ENCODE assay signal across 8 cellular contexts in the genomic region with DNA sequence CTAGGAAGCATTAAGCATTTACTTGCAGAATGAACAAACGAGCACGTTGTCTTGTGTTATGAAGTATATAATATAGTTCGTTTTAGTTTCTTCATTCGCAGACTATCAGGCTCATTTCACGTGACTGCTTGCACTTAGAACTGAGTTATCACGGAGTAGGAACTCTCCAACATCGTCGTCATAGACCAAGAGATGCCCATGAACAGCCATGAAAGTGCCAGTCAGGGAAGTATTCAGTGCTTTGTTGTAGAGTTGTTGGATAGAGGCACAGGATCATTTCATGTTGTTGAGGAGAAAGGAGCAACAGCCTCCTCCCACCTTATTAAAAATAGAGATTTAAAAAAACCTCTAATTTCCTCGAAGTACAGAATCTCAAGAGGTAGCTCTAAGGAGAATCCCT. TPM values are rescaled to one million over a fixed set of nuclear protein-coding genes. Genes with fewer than 3 reads are reported as not detected.
DNase-seq lines count a peak whose midpoint lies in the region; ATAC-seq, FAIRE-seq and TF ChIP-seq lines count a peak whose summit lies in the region.

No MANE protein-coding gene starts in this region.

- no peak for TF ChIP-seq CTCF in activated CD8-positive, alpha-beta T cell treated with anti-CD3 and anti-CD28 coated beads for 36 hours (IDR thresholded peaks at IDR 0.05)
- TF ChIP-seq CTCF in keratinocyte (optimal IDR thresholded peaks at IDR 0.05 in 1 of 3, IDR thresholded peaks at IDR 0.05 in 1 of 3, conservative IDR thresholded peaks at IDR 0.05 in 1 of 3; ENCODE audit: extremely low read depth in 1 of 3, insufficient read depth in 2 of 3, low read length in 3 of 3): no peak
- TF ChIP-seq CTCF in tibial artery (IDR thresholded peaks at IDR 0.05): no peak

- H3K4me3 Mint-ChIP-seq in activated T-cell treated with anti-CD3 and anti-CD28 coated beads, Interleukin-2, amount 50 U/mL, for 72 hours: peak overlapping the region; percentile 90 to 97
- peak overlapping the region; percentile 89 for H3K4me3 Mint-ChIP-seq in activated CD8-positive, alpha-beta T cell treated with anti-CD3 and anti-CD28 coated beads for 36 hours

- H3K9me3 Mint-ChIP-seq in activated T-cell treated with anti-CD3 and anti-CD28 coated beads, Interleukin-2, amount 50 U/mL, for 72 hours: no peaks in the 10 kb centered on the region
- no peaks in the 10 kb centered on the region for H3K9me3 Mint-ChIP-seq in activated CD8-positive, alpha-beta T cell treated with anti-CD3 and anti-CD28 coated beads for 36 hours

- peaks cover 25% of the 10 kb centered on the region for H3K27me3 Mint-ChIP-seq in activated T-cell treated with anti-CD3 and anti-CD28 coated beads, Interleukin-2, amount 50 U/mL, for 72 hours (ENCODE audit: low read depth)
- H3K27me3 Mint-ChIP-seq in activated CD8-positive, alpha-beta T cell treated with anti-CD3 and anti-CD28 coated beads for 36 hours: peaks cover 19% of the 10 kb centered on the region

- no peaks in the 10 kb centered on the region for H3K79me2 ChIP-seq in keratinocyte (ENCODE audit: control insufficient read depth, insufficient read depth, low read length)

- intact Hi-C loops in activated CD8-positive, alpha-beta T cell treated with anti-CD3 and anti-CD28 coated beads for 36 hours (cut with micrococcal nuclease): no loop called here
- intact Hi-C loops in tibial artery (cut with DNase I; ENCODE audit: low total_unique reads): loop anchor here (5.0 to 10.0 kb wide), 2 partner anchors 125 to 222 kb away; no protein-coding TSS in a partner anchor

- H3K4me1 ChIP-seq in keratinocyte (ENCODE audit: control insufficient read depth, extremely low read depth, insufficient read depth, low read length) (no peaks in the 10 kb centered on the region), tibial artery (peaks cover 0 to 21% (median 7%) of the 10 kb centered on the region in 4 donors)

- H3K36me3 Mint-ChIP-seq in activated T-cell treated with anti-CD3 and anti-CD28 coated beads, Interleukin-2, amount 50 U/mL, for 72 hours (ENCODE audit: insufficient read depth in 2 of 2): no peaks in the 10 kb centered on the region
- H3K36me3 Mint-ChIP-seq in activated CD8-positive, alpha-beta T cell treated with anti-CD3 and anti-CD28 coated beads for 36 hours (ENCODE audit: low read depth): no peaks in the 10 kb centered on the region

- H3K9me3 ChIP-seq in keratinocyte (ENCODE audit: control insufficient read depth, low read depth, low read length) (no peaks in the 10 kb centered on the region), tibial artery (no peaks in the 10 kb centered on the region)

- dilution Hi-C loops in keratinocyte (cut with MboI; ENCODE audit: extremely low pct_ligation_motif_present, low sequenced_read_pairs): no loop called here

- POLR2A ChIA-PET in activated CD8-positive, alpha-beta T cell treated with anti-CD3 and anti-CD28 coated beads for 36 hours (lab: Charles Lee): interaction anchor here (0.7 to 1.7 kb wide), 4 partner anchors 20 to 1069 kb away, joined by 3 to 5 read pairs (median 4); partner anchors contain the start of genes MPHOSPH8, MRPL57 and SKA3

- H4K20me1 ChIP-seq in keratinocyte (ENCODE audit: control insufficient read depth, extremely low read depth, insufficient read depth, low read length): no peaks in the 10 kb centered on the region

- CTCF ChIA-PET in activated CD8-positive, alpha-beta T cell treated with anti-CD3 and anti-CD28 coated beads for 36 hours (lab: Charles Lee): interaction anchor here (0.9 to 3.2 kb wide), 7 partner anchors 9 to 222 kb away, joined by 3 to 11 read pairs (median 8); no protein-coding TSS in a partner anchor

- FAIRE-seq in keratinocyte (lab: Jason Lieb, UNC): no peak

- no peak for DNase-seq in activated T-cell treated with anti-CD3 and anti-CD28 coated beads, Interleukin-2, amount 50 U/mL, for 72 hours
- DNase-seq in activated T-cell treated with anti-CD3 and anti-CD28 coated beads, Interleukin-2, amount 50 U/mL, for 48 hours: no peak
- no peak for DNase-seq in activated CD8-positive, alpha-beta T cell treated with anti-CD3 and anti-CD28 coated beads for 36 hours
- DNase-seq in keratinocyte (ENCODE audit: low read depth, low spot score): no peak
- no peak for DNase-seq in tibial artery
- DNase-seq in NCI-H774 (lab: John Stamatoyannopoulos, UW): no peak
- DNase-seq in NCI-H1694 (lab: John Stamatoyannopoulos, UW): no peak

- H3K36me3 ChIP-seq in keratinocyte (ENCODE audit: control insufficient read depth in 2 of 2, extremely low read depth in 1 of 2, insufficient read depth in 2 of 2, low read length in 2 of 2): no peaks in the 10 kb centered on the region
- no peaks in the 10 kb centered on the region for H3K36me3 ChIP-seq in tibial artery

- ATAC-seq in activated T-cell treated with anti-CD3 and anti-CD28 coated beads, Interleukin-2, amount 50 U/mL, for 72 hours (replicated peaks in 1 of 2): no peak
- ATAC-seq in activated CD8-positive, alpha-beta T cell treated with anti-CD3 and anti-CD28 coated beads for 36 hours: no peak
- ATAC-seq in GM18870 (IDR thresholded peaks at IDR 0.05; ENCODE audit: unreplicated experiment): no peak

- H3K27ac ChIP-seq in keratinocyte (ENCODE audit: control insufficient read depth, insufficient read depth, low read length) (no peak overlapping the region), tibial artery (peak overlapping the region in 1 of 2 donors; percentile 64)

- H3K27me3 ChIP-seq in keratinocyte (ENCODE audit: control insufficient read depth, extremely low read depth, insufficient read depth, low read length): peaks cover 7% of the 10 kb centered on the region
- no peaks in the 10 kb centered on the region for H3K27me3 ChIP-seq in tibial artery

- H3K9me1 ChIP-seq in keratinocyte (ENCODE audit: control insufficient read depth, extremely low read depth, insufficient read depth, low read length): no peaks in the 10 kb centered on the region

- no peak overlapping the region for H3K9ac ChIP-seq in keratinocyte (ENCODE audit: control insufficient read depth, extremely low read depth, insufficient read depth, low read length)

- H3K27ac Mint-ChIP-seq in activated T-cell treated with anti-CD3 and anti-CD28 coated beads, Interleukin-2, amount 50 U/mL, for 72 hours: peak overlapping the region; percentile 45
- peak overlapping the region; percentile 44 for H3K27ac Mint-ChIP-seq in activated CD8-positive, alpha-beta T cell treated with anti-CD3 and anti-CD28 coated beads for 36 hours

- H3K4me3 ChIP-seq in keratinocyte (ENCODE audit: control insufficient read depth in 2 of 3, extremely low read depth in 1 of 3, insufficient read depth in 2 of 3, low read depth in 1 of 3, low read length in 3 of 3) (peak overlapping the region in 2 of 3 experiments; percentile 63), tibial artery (peak overlapping the region; percentile 65 to 85)

- H3K4me2 ChIP-seq in keratinocyte (ENCODE audit: control insufficient read depth, extremely low read depth, insufficient read depth, low read depth, low read length): peak overlapping the region; percentile 79

- no peak overlapping the region for H2AFZ ChIP-seq in keratinocyte (ENCODE audit: control insufficient read depth, low read length)

- peaks cover 17% of the 10 kb centered on the region for H3K4me1 Mint-ChIP-seq in activated T-cell treated with anti-CD3 and anti-CD28 coated beads, Interleukin-2, amount 50 U/mL, for 72 hours (ENCODE audit: low read depth)
- peaks cover 11% of the 10 kb centered on the region for H3K4me1 Mint-ChIP-seq in activated CD8-positive, alpha-beta T cell treated with anti-CD3 and anti-CD28 coated beads for 36 hours (ENCODE audit: low read depth)

RNA-seq across cellular contexts. Expression of gene IL17D, which starts 1.0 kb away (rescaled TPM):
- under 1 TPM; 0.30 to 0.77 TPM for total RNA-seq in activated T-cell treated with anti-CD3 and anti-CD28 coated beads, Interleukin-2, amount 50 U/mL, for 72 hours
- total RNA-seq in activated CD8-positive, alpha-beta T cell treated with anti-CD3 and anti-CD28 coated beads for 36 hours: under 1 TPM; 0.49 to 0.54 TPM
- 0.07 to 0.09 TPM (median 0.09 TPM) in 3 replicates for polyA plus RNA-seq in keratinocyte
- not detected for polyA plus RNA-seq in keratinocyte (2011; ENCODE audit: low read depth)
- 0.10 and 0.12 TPM in 2 replicates for polyA plus RNA-seq in keratinocyte (2011; cell fraction: cytosol; rRNA removed)
- 0.05 TPM in 1 of 2 replicates, not detected in the other for polyA plus RNA-seq in keratinocyte (2011; cell fraction: nucleus; rRNA removed)
- 0.85 and 1.7 TPM in 2 replicates for polyA plus RNA-seq in keratinocyte (2012; ENCODE audit: low replicate concordance)
- polyA minus RNA-seq in keratinocyte: not detected in 3 replicates
- polyA minus RNA-seq in keratinocyte (2011; cell fraction: cytosol; rRNA and poly(A)+ RNA removed): not detected
- polyA minus RNA-seq in keratinocyte (2011; cell fraction: nucleus; rRNA and poly(A)+ RNA removed): not detected in 2 replicates
